Comparison of ENCODE assay signal across 1 cellular context in genomic region chr5:28344803-28345433, GRCh38.
TF ChIP-seq lines count a peak whose summit lies in the region.

No MANE protein-coding gene starts in this region.

TF ChIP-seq in H1, 55 proteins besides CTCF, POLR2A, EP300 and RAD21:
- TF ChIP-seq RFX5 (IDR thresholded peaks at IDR 0.05; ENCODE audit: borderline replicate concordance, low read depth, low read length) (no peak), JUN (IDR thresholded peaks at IDR 0.05; ENCODE audit: low read depth, low read length) (no peak), SIRT6 (IDR thresholded peaks at IDR 0.05; ENCODE audit: low read length) (no peak), BACH1 (IDR thresholded peaks at IDR 0.05; ENCODE audit: low read length) (no peak), TEAD4 (IDR thresholded peaks at IDR 0.05; ENCODE audit: low read depth, low read length) (no peak), SIX5 (IDR thresholded peaks at IDR 0.05; ENCODE audit: low read depth, low read length) (no peak), JUND (IDR thresholded peaks at IDR 0.05; ENCODE audit: low read length) (no peak), ASH2L (IDR thresholded peaks at IDR 0.05; ENCODE audit: low read length) (no peak), CHD7 (IDR thresholded peaks at IDR 0.05; ENCODE audit: insufficient replicate concordance, low read length) (no peak), BRCA1 (IDR thresholded peaks at IDR 0.05; ENCODE audit: low read depth, low read length) (no peak), EZH2 (IDR thresholded peaks at IDR 0.05; ENCODE audit: low read depth, low read length, severe bottlenecking) (no peak), TAF7 (optimal IDR thresholded peaks at IDR 0.05; ENCODE audit: borderline replicate concordance, low read depth, low read length) (no peak), SIN3A (conservative IDR thresholded peaks at IDR 0.05 in 1 of 2, IDR thresholded peaks at IDR 0.05 in 1 of 2; ENCODE audit: low read depth in 1 of 2, low read length in 2 of 2) (no peak), CHD1 (IDR thresholded peaks at IDR 0.05; ENCODE audit: low read depth, low read length) (no peak), MAFK (IDR thresholded peaks at IDR 0.05; ENCODE audit: low read depth, low read length) (no peak), SP4 (IDR thresholded peaks at IDR 0.05; ENCODE audit: low read length) (no peak), NANOG (IDR thresholded peaks at IDR 0.05; ENCODE audit: insufficient read depth, low read depth, low read length, poor library complexity, severe bottlenecking) (no peak)
